ENCODE assay signal across 1 cellular context in genomic region chr15:92801774-92802464, GRCh38.
TF ChIP-seq lines count a peak whose summit lies in the region.

No MANE protein-coding gene starts in this region.

TF ChIP-seq in WTC11, 78 proteins besides CTCF, POLR2A, EP300 and RAD21 (continued from another document):
- no peak for TF ChIP-seq ZNF425 (CRISPR knock-in tag; conservative IDR thresholded peaks at IDR 0.05)
